Comparison of ENCODE assay signal across 19 cellular contexts in the genomic region with DNA sequence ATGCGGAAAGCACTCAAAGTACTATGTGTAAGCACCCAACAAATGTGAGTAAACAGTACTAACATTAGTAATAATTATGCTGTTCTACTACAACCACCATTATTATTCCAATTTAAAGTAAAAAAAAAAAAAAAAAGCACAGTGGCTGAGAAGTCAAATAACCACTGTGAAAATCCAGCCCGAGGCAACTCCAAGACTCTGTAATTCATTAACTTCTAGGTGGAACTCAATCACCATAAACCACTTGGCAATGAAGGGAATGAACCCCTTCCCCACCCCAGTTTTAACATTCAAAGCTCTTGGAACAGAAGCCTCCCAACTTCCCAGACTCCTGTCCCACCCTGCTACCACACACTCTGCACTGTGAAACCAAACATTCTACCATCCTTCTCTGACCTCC. TPM values are rescaled to one million over a fixed set of nuclear protein-coding genes. Genes with fewer than 3 reads are reported as not detected.
DNase-seq lines count a peak whose midpoint lies in the region; ATAC-seq, FAIRE-seq and TF ChIP-seq lines count a peak whose summit lies in the region.
"Had no signal": no experiment of that assay in that cellular context is flagged by ENCODE, and none has a peak within 500 bp of the region (broad histone marks: within the 10 kb centered on the region; RNA-seq: fewer than 3 reads in every experiment).

No MANE protein-coding gene starts in this region.

- no peaks in the 10 kb centered on the region; the same call in 1 of the 2 replicates for H3K4me1 ChIP-seq in GM23338 (ENCODE audit: insufficient read depth)
- peaks cover 0 to 2% (median 0%) of the 10 kb centered on the region in 4 experiments; a peak in 1 of 7 replicates for H3K4me1 ChIP-seq in H1 (replicated peaks in 1 of 4; ENCODE audit: control insufficient read depth in 3 of 4, insufficient read depth in 4 of 4, low read length in 3 of 4)

- no peaks in the 10 kb centered on the region; the same call in 1 of the 2 replicates for H3K23me2 ChIP-seq in H1 (ENCODE audit: low read depth, low read length)

- no peaks in the 10 kb centered on the region for H3F3A ChIP-seq in GM23338 (replicated peaks; ENCODE audit: low read depth)

- H3K4me1 Mint-ChIP-seq in GM23338 (peaks cover 17% of the 10 kb centered on the region; the same call in 2 of the 3 replicates), nephron (no peaks in the 10 kb centered on the region)
- H3K4me1 Mint-ChIP-seq in activated CD8-positive, alpha-beta T cell treated with anti-CD3 and anti-CD28 coated beads for 36 hours (ENCODE audit: low read depth), result no peaks in the 10 kb centered on the region
- H3K4me1 Mint-ChIP-seq: CD4-positive, alpha-beta memory T cell had no signal

- H2AK5ac ChIP-seq in H1 (ENCODE audit: low read depth, low read length), result no peak overlapping the region

- H3K56ac ChIP-seq in H1 (replicated peaks; ENCODE audit: insufficient read length, low read depth, low read length), result no peak overlapping the region

- peak overlapping the region; percentile 74 for H3K14ac ChIP-seq in H1 (ENCODE audit: insufficient read length)

- TF ChIP-seq POLR2A in H1 (IDR thresholded peaks at IDR 0.05; ENCODE audit: control extremely low read depth in 1 of 2, low read depth in 2 of 2, low read length in 2 of 2), result no peak

- no peaks in the 10 kb centered on the region for H3K9me2 ChIP-seq in GM23338 (ENCODE audit: insufficient read depth)

- H4K5ac ChIP-seq in H1 (ENCODE audit: insufficient read length, low read depth, low read length), result no peak overlapping the region

- intact Hi-C loops in left colon (cut with DNase I, micrococcal nuclease), result no loop called here
- intact Hi-C loops in activated CD8-positive, alpha-beta T cell treated with anti-CD3 and anti-CD28 coated beads for 36 hours (cut with micrococcal nuclease), result no loop called here

- H3K18ac ChIP-seq in H1 (ENCODE audit: extremely low read depth, low read length), result no peak overlapping the region

- H2AFZ ChIP-seq in GM23338 (no peak overlapping the region), H1 (ENCODE audit: low read length) (no peak overlapping the region)

- no peak overlapping the region for H2BK12ac ChIP-seq in H1 (ENCODE audit: low read depth, low read length)

- H3K27ac ChIP-seq in GM23338 (ENCODE audit: low read depth) (no peak overlapping the region), H1 (ENCODE audit: low read depth, low read length) (no peak overlapping the region)

- H3K9me3 ChIP-seq in H1 (ENCODE audit: insufficient read depth in 2 of 2, low read depth in 1 of 2, low read length in 1 of 2) (no peaks in the 10 kb centered on the region), MG63 (no peaks in the 10 kb centered on the region)

- DNase-seq in GM23338 (ENCODE audit: low spot score) (no peak), H1 (ENCODE audit: low read depth in 1 of 2, low spot score in 2 of 2) (no peak), left colon (no peak), MG63 (no peak)
- DNase-seq in activated CD8-positive, alpha-beta memory T cell treated with anti-CD3 and anti-CD28 coated beads, Interleukin-2, amount 50 U/mL, for 48 hours, result no peak
- DNase-seq in activated CD8-positive, alpha-beta T cell treated with anti-CD3 and anti-CD28 coated beads for 36 hours, result no peak
- DNase-seq: 8988T; C1 segment of cervical spinal cord; Calu3; CD4-positive, alpha-beta memory T cell; COR-L47; DMS79; EL; GDM1; H9 had no signal

- no peaks in the 10 kb centered on the region for H3K79me2 ChIP-seq in GM23338 (replicated peaks; ENCODE audit: insufficient read depth)
- H3K79me2 ChIP-seq in H1 (ENCODE audit: control insufficient read depth in 1 of 2, insufficient read depth in 2 of 2, low read length in 2 of 2), result no peaks in the 10 kb centered on the region

- 96% methylated on average over 2 of the region's 2 CpGs; no CpG with 5 or more reads in 1 of the 2 experiments for WGBS in H1 (ENCODE audit: extremely low coverage in 1 of 2, insufficient coverage in 1 of 2, insufficient read length in 1 of 2, insufficient replicate concordance in 2 of 2, low coverage in 1 of 2, low lambda C conversion rate in 2 of 2, missing lambda C conversion rate in 1 of 2), 2 experiments

- no peak for TF ChIP-seq RAD21 in H1 (IDR thresholded peaks at IDR 0.05 in 1 of 2, conservative IDR thresholded peaks at IDR 0.05 in 1 of 2; ENCODE audit: low read depth in 2 of 2, low read length in 2 of 2)

- FAIRE-seq in H1 (lab: Jason Lieb, UNC), result no peak
- FAIRE-seq: GM12878 had no signal

- TF ChIP-seq CTCF in GM23338 (conservative IDR thresholded peaks at IDR 0.05; ENCODE audit: low read depth in 2 of 2) (no peak), H1 (IDR thresholded peaks at IDR 0.05; ENCODE audit: control extremely low read depth in 1 of 3, insufficient read depth in 1 of 3, low read depth in 1 of 3, low read length in 3 of 3) (no peak), nephron (IDR thresholded peaks at IDR 0.05; ENCODE audit: unreplicated experiment in 3 of 3) (no peak)
- TF ChIP-seq CTCF in activated CD8-positive, alpha-beta T cell treated with anti-CD3 and anti-CD28 coated beads for 36 hours (IDR thresholded peaks at IDR 0.05), result no peak

- no peaks in the 10 kb centered on the region for H3K36me3 Mint-ChIP-seq in GM23338 (ENCODE audit: low read depth)
- H3K36me3 Mint-ChIP-seq in nephron (ENCODE audit: low read depth), result peaks cover 17% of the 10 kb centered on the region
- no peaks in the 10 kb centered on the region for H3K36me3 Mint-ChIP-seq in activated CD8-positive, alpha-beta T cell treated with anti-CD3 and anti-CD28 coated beads for 36 hours (ENCODE audit: low read depth)
- H3K36me3 Mint-ChIP-seq: CD4-positive, alpha-beta memory T cell had no signal

- POLR2A ChIA-PET in H1 (lab: Charles Lee; ENCODE audit: partially characterized antibody), result no interaction called here
- POLR2A ChIA-PET in activated CD8-positive, alpha-beta T cell treated with anti-CD3 and anti-CD28 coated beads for 36 hours (lab: Charles Lee), result no interaction called here

- no peaks in the 10 kb centered on the region for H3K9me3 Mint-ChIP-seq in GM23338
- no peaks in the 10 kb centered on the region for H3K9me3 Mint-ChIP-seq in nephron
- no peaks in the 10 kb centered on the region for H3K9me3 Mint-ChIP-seq in activated CD8-positive, alpha-beta T cell treated with anti-CD3 and anti-CD28 coated beads for 36 hours
- H3K9me3 Mint-ChIP-seq: H9 had no signal

- peak overlapping the region; percentile 15; the same call in 1 of the 2 replicates for H3K27ac Mint-ChIP-seq in GM23338
- peak overlapping the region in 2 of 3 experiments; percentile 43 to 93 for H3K27ac Mint-ChIP-seq in nephron
- no peak overlapping the region for H3K27ac Mint-ChIP-seq in activated CD8-positive, alpha-beta T cell treated with anti-CD3 and anti-CD28 coated beads for 36 hours
- H3K27ac Mint-ChIP-seq: CD4-positive, alpha-beta memory T cell had no signal

- no peaks in the 10 kb centered on the region for H3K36me3 ChIP-seq in GM23338 (ENCODE audit: insufficient read depth)
- H3K36me3 ChIP-seq in H1 (ENCODE audit: control insufficient read depth in 2 of 4, insufficient read depth in 4 of 4, low read length in 3 of 4), result no peaks in the 10 kb centered on the region
- H3K36me3 ChIP-seq in MG63, result no peaks in the 10 kb centered on the region

- H2BK5ac ChIP-seq in H1 (ENCODE audit: low read depth, low read length), result no peak overlapping the region

- no peak overlapping the region for H2BK120ac ChIP-seq in H1 (replicated peaks; ENCODE audit: low read depth, low read length)

- no peak for TF ChIP-seq EP300 in H1 (IDR thresholded peaks at IDR 0.05; ENCODE audit: borderline replicate concordance in 1 of 2, low read depth in 2 of 2, low read length in 2 of 2)

- no peaks in the 10 kb centered on the region for H3K79me1 ChIP-seq in H1 (ENCODE audit: low read depth, low read length)

- no peak overlapping the region for H3K4ac ChIP-seq in H1 (replicated peaks; ENCODE audit: insufficient read length, low read depth, low read length)

- no peak overlapping the region for H3K4me2 ChIP-seq in GM23338
- H3K4me2 ChIP-seq in H1 (ENCODE audit: insufficient read depth in 1 of 2, low read depth in 2 of 2, low read length in 2 of 2), result no peak overlapping the region

- H3K23ac ChIP-seq in H1 (ENCODE audit: insufficient read length), result no peak overlapping the region

- H3K9ac ChIP-seq in H1 (replicated peaks in 1 of 4; ENCODE audit: extremely low read depth in 1 of 4, low read depth in 3 of 4, low read length in 3 of 4), result no peak overlapping the region

- no peak overlapping the region for H4K91ac ChIP-seq in H1 (replicated peaks; ENCODE audit: insufficient read length, low read length)

- H3K4me3 Mint-ChIP-seq in GM23338, result no peak overlapping the region
- no peak overlapping the region for H3K4me3 Mint-ChIP-seq in nephron
- H3K4me3 Mint-ChIP-seq in activated CD8-positive, alpha-beta T cell treated with anti-CD3 and anti-CD28 coated beads for 36 hours, result no peak overlapping the region
- H3K4me3 Mint-ChIP-seq: CD4-positive, alpha-beta memory T cell; H9 had no signal

- H2BK20ac ChIP-seq in H1 (ENCODE audit: low read length), result no peak overlapping the region

- no peak overlapping the region for H4K8ac ChIP-seq in H1 (ENCODE audit: extremely low read depth, insufficient read depth, low read length)

- H3K27me3 ChIP-seq in GM23338 (ENCODE audit: insufficient read depth) (no peaks in the 10 kb centered on the region), H1 (replicated peaks in 1 of 4; ENCODE audit: control insufficient read depth in 3 of 4, extremely low read depth in 1 of 4, insufficient read depth in 3 of 4, low read length in 3 of 4) (no peaks in the 10 kb centered on the region), MG63 (no peaks in the 10 kb centered on the region)

- CTCF ChIA-PET in H1 (lab: Charles Lee; ENCODE audit: partially characterized antibody), result interaction anchor here (0.8 to 3.9 kb wide), 6 partner anchors 9 to 237 kb away, joined by 3 to 14 read pairs (median 6); no protein-coding TSS in a partner anchor
- CTCF ChIA-PET in activated CD8-positive, alpha-beta T cell treated with anti-CD3 and anti-CD28 coated beads for 36 hours (lab: Charles Lee), result interaction anchor here (0.6 kb wide), 1 partner anchor 88 kb away, joined by 3 read pairs; no protein-coding TSS in a partner anchor

- ATAC-seq in GM23338 (no peak), left colon (peak; percentile 82), HG03469 (IDR thresholded peaks at IDR 0.05; ENCODE audit: unreplicated experiment) (no peak)
- ATAC-seq in activated CD8-positive, alpha-beta T cell treated with anti-CD3 and anti-CD28 coated beads for 36 hours, result no peak
- ATAC-seq: GM12878, HCT116 had no signal

- no peaks in the 10 kb centered on the region for H4K20me1 ChIP-seq in GM23338 (replicated peaks; ENCODE audit: insufficient read depth)
- H4K20me1 ChIP-seq in H1 (replicated peaks in 1 of 2; ENCODE audit: control insufficient read depth in 1 of 2, insufficient read depth in 2 of 2, low read length in 2 of 2), result no peaks in the 10 kb centered on the region

- H3K4me3 ChIP-seq in GM23338, result no peak overlapping the region
- no peak overlapping the region for H3K4me3 ChIP-seq in H1 (ENCODE audit: extremely low read depth in 1 of 4, insufficient read depth in 2 of 4, low read depth in 3 of 4, low read length in 4 of 4)
- H3K4me3 ChIP-seq in MG63, result no peak overlapping the region
- H3K4me3 ChIP-seq: GM12878 had no signal

- no peaks in the 10 kb centered on the region for H3K27me3 Mint-ChIP-seq in GM23338 (ENCODE audit: insufficient read depth, low read depth, poor library complexity)
- no peaks in the 10 kb centered on the region for H3K27me3 Mint-ChIP-seq in nephron (ENCODE audit: low read depth)
- H3K27me3 Mint-ChIP-seq in activated CD8-positive, alpha-beta T cell treated with anti-CD3 and anti-CD28 coated beads for 36 hours, result no peaks in the 10 kb centered on the region
- H3K27me3 Mint-ChIP-seq: CD4-positive, alpha-beta memory T cell had no signal

- no peak overlapping the region for H2BK15ac ChIP-seq in H1 (ENCODE audit: low read length)

RNA-seq across cellular contexts. Expression of a gene that starts 31.5 kb away (rescaled TPM):
- total RNA-seq in GM23338 (2014; rRNA removed; shearing (Covaris generic)), result 9.8 and 13.1 TPM in 2 replicates
- polyA plus RNA-seq in GM23338 (2016; fragmentation: Nextera tagmentation; extraction: Ambion mirVana), result 7.3 and 9.3 TPM in 2 replicates
- total RNA-seq in H1 (2021; fragmentation: NEBNext Ultra II Directional; extraction: Animal tissue kit (Norgen Biotek cat#: 25700)), result 7.5 and 7.8 TPM in 2 replicates
- polyA plus RNA-seq in H1 (2011; rRNA removed), result 2.1 and 2.2 TPM in 2 replicates
- polyA plus RNA-seq in H1 (2011; cell fraction: cytosol; rRNA removed), result 4.0 TPM
- 5.9 TPM for polyA plus RNA-seq in H1 (2011; cell fraction: nucleus; rRNA removed)
- polyA plus RNA-seq in H1 (2012, experiment 1 of 2), result 3.6 to 6.1 TPM (median 4.7 TPM) in 4 replicates
- 1.1 TPM for polyA plus RNA-seq in H1 (2012, experiment 2 of 2)
- 7.0 TPM for polyA plus RNA-seq in H1 (2013, experiment 1 of 2)
- 6.1 TPM for polyA plus RNA-seq in H1 (2013, experiment 2 of 2)
- 16.3 and 17.9 TPM in 2 replicates for polyA minus RNA-seq in H1 (2011; rRNA and poly(A)+ RNA removed)
- polyA minus RNA-seq in H1 (2011; cell fraction: cytosol; rRNA and poly(A)+ RNA removed), result 9.2 TPM
- polyA minus RNA-seq in H1 (2011; cell fraction: nucleus; rRNA and poly(A)+ RNA removed), result 65.6 TPM
- 10 to 100 TPM; 86.8 to 95.0 TPM for total RNA-seq in left colon
- total RNA-seq in MG63 (2014; rRNA removed; shearing (Covaris generic); ENCODE audit: low replicate concordance), result 3.8 and 18.4 TPM in 2 replicates
- total RNA-seq in activated CD8-positive, alpha-beta T cell treated with anti-CD3 and anti-CD28 coated beads for 36 hours, result 1 to 10 TPM; 2.7 to 3.6 TPM
